2 cellular contexts compared by ENCODE assay signal in the genomic region with DNA sequence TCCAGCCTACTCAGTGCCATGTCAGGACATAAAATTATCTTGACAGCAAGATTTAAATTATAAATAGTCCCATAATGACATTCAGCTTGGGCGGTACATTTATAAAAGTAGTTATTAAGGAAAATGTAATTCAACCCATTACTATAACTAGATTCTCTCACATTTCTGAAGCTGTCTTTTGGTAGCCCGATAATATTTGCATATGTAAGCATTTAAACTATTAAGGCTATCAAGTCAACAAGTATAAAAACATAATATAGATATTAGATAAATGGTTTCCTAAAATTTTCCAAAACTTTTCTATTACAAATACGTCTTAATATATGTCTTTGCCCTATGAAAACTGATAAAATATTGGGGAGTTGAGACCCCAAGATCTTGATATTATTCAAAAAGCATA.
TF ChIP-seq lines count a peak whose summit lies in the region.

No MANE protein-coding gene starts in this region.

TF ChIP-seq in HEK293T, 16 proteins besides CTCF, POLR2A, EP300 and RAD21 (continued from another document):
- TF ChIP-seq LEF1 (IDR thresholded peaks at IDR 0.05; ENCODE audit: borderline replicate concordance) (no peak), HDGF (IDR thresholded peaks at IDR 0.05; ENCODE audit: borderline replicate concordance) (no peak), ARNT (IDR thresholded peaks at IDR 0.05) (no peak), TARDBP (IDR thresholded peaks at IDR 0.05) (no peak)

TF ChIP-seq in K562, 482 proteins besides CTCF, POLR2A, EP300 and RAD21 (continued from another document):
- TF ChIP-seq NKRF (IDR thresholded peaks at IDR 0.05; ENCODE audit: borderline replicate concordance) (no peak), NFYB (IDR thresholded peaks at IDR 0.05; ENCODE audit: extremely low read depth, insufficient read length) (no peak)
